Comparison of ENCODE assay signal across 8 cellular contexts in the genomic region with DNA sequence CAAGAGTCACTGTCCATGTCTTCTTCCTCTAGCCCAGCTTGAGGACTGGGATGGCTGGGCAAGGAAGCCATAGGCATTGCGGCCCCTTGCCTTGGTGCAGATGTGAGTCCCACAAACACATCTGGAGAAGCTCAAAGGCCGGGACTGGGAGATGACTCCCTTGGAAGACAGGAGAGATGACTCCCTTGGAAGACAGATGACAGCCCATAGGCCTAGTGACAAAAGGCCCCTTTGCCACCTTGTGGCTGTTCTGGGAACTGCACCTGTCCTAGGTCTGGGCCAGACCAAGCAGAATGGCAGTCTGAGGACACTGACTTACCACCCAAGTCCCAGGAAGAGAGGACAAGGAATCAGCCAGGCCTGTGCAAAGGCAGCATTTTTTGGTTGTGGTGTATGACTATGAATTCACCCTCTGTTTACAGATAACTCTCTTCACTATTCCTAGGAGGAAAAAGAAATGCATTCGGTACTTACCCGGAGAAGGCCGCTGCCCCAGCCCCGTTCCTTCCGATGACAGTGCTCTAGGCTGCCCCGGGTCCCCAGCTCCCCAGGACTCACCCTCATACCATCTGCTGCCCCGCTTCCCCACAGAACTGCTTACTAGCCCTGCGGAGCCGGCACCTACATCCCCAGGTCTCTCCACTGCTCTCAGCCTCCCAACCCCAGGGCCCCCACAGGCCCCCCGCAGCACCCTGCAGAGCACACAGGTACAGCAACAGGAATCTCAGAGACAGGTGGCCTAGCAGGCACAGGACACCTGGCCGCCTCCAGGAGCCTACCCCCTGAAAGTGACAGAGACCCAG. TPM values are rescaled to one million over a fixed set of nuclear protein-coding genes. Genes with fewer than 3 reads are reported as not detected.
DNase-seq lines count a peak whose midpoint lies in the region; ATAC-seq, FAIRE-seq and TF ChIP-seq lines count a peak whose summit lies in the region.

No MANE protein-coding gene starts in this region.

- WGBS in pancreas, 2 donors: 83 to 85% methylated on average over 13 of the region's 13 CpGs

- no peaks in the 10 kb centered on the region for H3K27me3 Mint-ChIP-seq in type B pancreatic cell

- peaks cover 12% of the 10 kb centered on the region for H3K36me3 Mint-ChIP-seq in type B pancreatic cell

- intact Hi-C loops in pancreas (cut with DNase I): no loop called here

- peak; percentile 48 to 56 for DNase-seq in AML-193 (lab: John Stamatoyannopoulos, UW)
- DNase-seq in HuH-7 (ENCODE audit: low spot score): peak; percentile 70
- peak; percentile 18 for DNase-seq in SK-N-MC (ENCODE audit: low read depth, low spot score)
- DNase-seq in activated naive CD4-positive, alpha-beta T cell (lab: John Stamatoyannopoulos, UW): peak; percentile 50 to 89 (median 78)
- peak; percentile 70 for DNase-seq in globus pallidus (ENCODE audit: low spot score)
- DNase-seq in pancreas: peak; percentile 54 to 92 (median 80)
- peak; percentile 79 for DNase-seq in type B pancreatic cell (ENCODE audit: extremely low spot score, unreplicated experiment)

- H3K4me3 Mint-ChIP-seq in type B pancreatic cell: no peak overlapping the region

- H3K9ac ChIP-seq in SK-N-MC (ENCODE audit: insufficient read length): no peak overlapping the region

- H3K4me1 ChIP-seq in pancreas: peaks cover 0 to 17% (median 8%) of the 10 kb centered on the region in 3 donors

- peak overlapping the region; percentile 46 for H3K27ac Mint-ChIP-seq in type B pancreatic cell

- TF ChIP-seq CTCF in pancreas (IDR thresholded peaks at IDR 0.05): peak; percentile 91 to 98 (median 94)
- TF ChIP-seq CTCF in type B pancreatic cell (conservative IDR thresholded peaks at IDR 0.05): peak; percentile 92

- FAIRE-seq in pancreas (lab: Jason Lieb, UNC): no peak

- peak; percentile 56 for ATAC-seq in GM18858 (IDR thresholded peaks at IDR 0.05; ENCODE audit: unreplicated experiment)
- peak; percentile 66 to 87 (median 80) for ATAC-seq in pancreas

- H3K27ac ChIP-seq in SK-N-MC (no peak overlapping the region), pancreas (no peak overlapping the region)

- no peaks in the 10 kb centered on the region for H3K27me3 ChIP-seq in pancreas

- H3K9me3 Mint-ChIP-seq in type B pancreatic cell: no peaks in the 10 kb centered on the region

- H3K4me1 Mint-ChIP-seq in type B pancreatic cell (ENCODE audit: unreplicated experiment): peaks cover 24% of the 10 kb centered on the region

- H3K36me3 ChIP-seq in SK-N-MC (ENCODE audit: insufficient read depth, low read length) (peaks cover 45% of the 10 kb centered on the region), pancreas (peaks cover 0 to 20% (median 9%) of the 10 kb centered on the region in 3 donors)

- H3K9me3 ChIP-seq in SK-N-MC (ENCODE audit: low read depth, low read length) (no peaks in the 10 kb centered on the region), pancreas (no peaks in the 10 kb centered on the region)

- H3K4me3 ChIP-seq in SK-N-MC (no peak overlapping the region), pancreas (no peak overlapping the region)

RNA-seq across cellular contexts. Expression of gene SKP1, which starts 30.8 kb away (rescaled TPM):
- total RNA-seq in pancreas (100 to 1,000 TPM in 3 of 6 donors, 10 to 100 TPM in 3; 76.3 to 142 (median 97.6) TPM), type B pancreatic cell (ENCODE audit: low replicate concordance) (308 and 332 TPM in 2 replicates)
- polyA plus RNA-seq in pancreas: 100 to 1,000 TPM in 1 of 2 donors, 10 to 100 TPM in 1; 67.5 to 252 TPM

RNA-seq across cellular contexts. Expression of gene TCF7, which starts 31.5 kb away (rescaled TPM):
- total RNA-seq in pancreas (10 to 100 TPM in 1 of 6 donors, 1 to 10 TPM in 5; 5.6 to 13.1 (median 7.7) TPM), type B pancreatic cell (ENCODE audit: low replicate concordance) (6.2 and 11.7 TPM in 2 replicates)
- 1 to 10 TPM; 1.9 to 4.6 TPM for polyA plus RNA-seq in pancreas

Comparison
In these comparisons a context has a peak if more than half of its experiments do, and no peak if none do; other contexts are left out.
1. DNase-seq: peak in every context shown above with its lines; median percentile 80 in pancreas; 79 in type B pancreatic cell; 78 in activated naive CD4-positive, alpha-beta T cell; 70 in HuH-7; 70 in globus pallidus; 52 in AML-193; 18 in SK-N-MC.